ENCODE assay signal across 13 cellular contexts in the genomic region with DNA sequence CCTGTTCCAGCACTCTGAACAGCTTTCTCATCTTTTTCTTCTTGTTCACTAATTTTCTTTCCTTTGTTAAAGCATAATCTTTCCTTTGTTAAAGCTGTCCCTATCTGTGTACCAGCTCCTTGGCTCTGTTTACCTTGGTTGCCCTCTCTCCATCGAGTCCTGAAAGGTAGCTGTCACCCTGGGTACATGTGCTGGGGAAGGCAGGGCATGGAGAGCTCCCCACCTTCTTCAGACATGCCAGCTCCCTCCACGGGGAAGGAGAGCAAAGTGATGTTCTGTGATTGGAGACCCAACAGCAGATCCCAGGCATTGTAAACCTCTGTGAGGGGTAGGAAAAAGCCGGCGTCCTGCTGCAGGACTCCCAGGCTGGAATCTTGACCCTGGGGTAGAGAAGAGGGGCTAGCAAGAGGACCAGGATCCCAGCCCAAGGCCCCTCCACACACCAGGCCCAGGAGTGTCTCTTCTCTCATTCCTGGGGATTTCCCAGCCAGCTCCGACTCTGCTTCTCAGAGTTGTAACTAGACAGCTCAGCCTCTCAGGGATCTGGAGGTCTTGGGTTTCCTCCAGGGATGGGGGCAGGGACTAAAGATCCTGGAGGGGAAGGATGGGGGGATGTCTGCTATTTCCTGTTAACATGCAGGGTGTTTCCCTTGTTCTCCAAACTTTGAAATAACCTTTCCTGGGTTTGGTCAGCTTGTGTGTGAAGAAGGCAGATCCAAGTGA. TPM values are rescaled to one million over a fixed set of nuclear protein-coding genes. Genes with fewer than 3 reads are reported as not detected.
DNase-seq lines count a peak whose midpoint lies in the region; ATAC-seq and TF ChIP-seq lines count a peak whose summit lies in the region.
"Had no signal": no experiment of that assay in that cellular context is flagged by ENCODE, and none has a peak within 500 bp of the region (broad histone marks: within the 10 kb centered on the region; RNA-seq: fewer than 3 reads in every experiment).

No MANE protein-coding gene starts in this region.

- no peaks in the 10 kb centered on the region for H3K27me3 ChIP-seq in body of pancreas
- H3K27me3 ChIP-seq: stomach had no signal

- H3K9me3 Mint-ChIP-seq in activated CD4-positive, alpha-beta T cell treated with anti-CD3 and anti-CD28 coated beads, Interleukin-2, amount 10 ng/mL, durations not matched to agents 24 days and 14 days, result no peaks in the 10 kb centered on the region
- H3K9me3 Mint-ChIP-seq in activated T-helper 2 cell treated with anti-CD3 and anti-CD28 coated beads, Interferon-gamma antibody, Interleukin-2, Interleukin-4, amounts not matched to agents 10 μg/mL and 5 μg/mL and 100 μg/mL, durations not matched to agents 14 hours and 24 hours and 36 hours, result no peaks in the 10 kb centered on the region
- H3K9me3 Mint-ChIP-seq in stimulated activated naive CD8-positive, alpha-beta T cell treated with anti-CD3 and anti-CD28 coated beads, Interleukin-15, amount 100 ng/mL, for 72 hours, result no peaks in the 10 kb centered on the region

- no peak for TF ChIP-seq POLR2A in body of pancreas (IDR thresholded peaks at IDR 0.05)

- peak overlapping the region; percentile 12 for H3K4me3 Mint-ChIP-seq in activated CD4-positive, alpha-beta T cell treated with anti-CD3 and anti-CD28 coated beads, Interleukin-2, amount 10 ng/mL, durations not matched to agents 24 days and 14 days
- H3K4me3 Mint-ChIP-seq in activated T-helper 2 cell treated with anti-CD3 and anti-CD28 coated beads, Interferon-gamma antibody, Interleukin-2, Interleukin-4, amounts not matched to agents 10 μg/mL and 5 μg/mL and 100 μg/mL, durations not matched to agents 14 hours and 24 hours and 36 hours (ENCODE audit: low read depth), result no peak overlapping the region
- peak overlapping the region; percentile 2 to 14 for H3K4me3 Mint-ChIP-seq in stimulated activated naive CD8-positive, alpha-beta T cell treated with anti-CD3 and anti-CD28 coated beads, Interleukin-15, amount 100 ng/mL, for 72 hours

- no peak overlapping the region for H3K4me3 ChIP-seq in body of pancreas
- H3K4me3 ChIP-seq: stomach had no signal

- no peak overlapping the region for H3K27ac Mint-ChIP-seq in activated CD4-positive, alpha-beta T cell treated with anti-CD3 and anti-CD28 coated beads, Interleukin-2, amount 10 ng/mL, durations not matched to agents 24 days and 14 days
- H3K27ac Mint-ChIP-seq in activated T-helper 2 cell treated with anti-CD3 and anti-CD28 coated beads, Interferon-gamma antibody, Interleukin-2, Interleukin-4, amounts not matched to agents 10 μg/mL and 5 μg/mL and 100 μg/mL, durations not matched to agents 14 hours and 24 hours and 36 hours, result peak overlapping the region; percentile 11
- no peak overlapping the region for H3K27ac Mint-ChIP-seq in stimulated activated naive CD8-positive, alpha-beta T cell treated with anti-CD3 and anti-CD28 coated beads, Interleukin-15, amount 100 ng/mL, for 72 hours

- no peaks in the 10 kb centered on the region for H3K36me3 ChIP-seq in body of pancreas (replicated peaks in 1 of 2; ENCODE audit: insufficient read depth in 1 of 2, low read depth in 2 of 2)
- H3K36me3 ChIP-seq: stomach had no signal

- 48 to 60% methylated on average over 3 to 5 of the region's 5 CpGs for WGBS in body of pancreas, 2 donors

- ATAC-seq in stimulated activated naive CD8-positive, alpha-beta T cell treated with anti-CD3 and anti-CD28 coated beads, Interleukin-15, amount 100 ng/mL, for 72 hours, result no peak
- ATAC-seq in HG03196 (IDR thresholded peaks at IDR 0.05; ENCODE audit: unreplicated experiment) (no peak), HG03565 (IDR thresholded peaks at IDR 0.05; ENCODE audit: unreplicated experiment) (no peak), body of pancreas (no peak)
- ATAC-seq: left ventricle myocardium superior had no signal

- peaks cover 19% of the 10 kb centered on the region for H3K4me1 Mint-ChIP-seq in activated CD4-positive, alpha-beta T cell treated with anti-CD3 and anti-CD28 coated beads, Interleukin-2, amount 10 ng/mL, durations not matched to agents 24 days and 14 days
- H3K4me1 Mint-ChIP-seq in activated T-helper 2 cell treated with anti-CD3 and anti-CD28 coated beads, Interferon-gamma antibody, Interleukin-2, Interleukin-4, amounts not matched to agents 10 μg/mL and 5 μg/mL and 100 μg/mL, durations not matched to agents 14 hours and 24 hours and 36 hours (ENCODE audit: low read depth), result peaks cover 17% of the 10 kb centered on the region
- peaks cover 64% of the 10 kb centered on the region for H3K4me1 Mint-ChIP-seq in stimulated activated naive CD8-positive, alpha-beta T cell treated with anti-CD3 and anti-CD28 coated beads, Interleukin-15, amount 100 ng/mL, for 72 hours

- intact Hi-C loops in activated CD4-positive, alpha-beta T cell treated with anti-CD3 and anti-CD28 coated beads, Interleukin-2, amount 10 ng/mL, durations not matched to agents 24 days and 14 days (cut with micrococcal nuclease), result no loop called here
- intact Hi-C loops in activated T-helper 2 cell treated with anti-CD3 and anti-CD28 coated beads, Interferon-gamma antibody, Interleukin-2, Interleukin-4, amounts not matched to agents 10 μg/mL and 5 μg/mL and 100 μg/mL, durations not matched to agents 14 hours and 24 hours and 36 hours (cut with micrococcal nuclease), result no loop called here
- intact Hi-C loops in body of pancreas (cut with DNase I), result no loop called here

- H3K4me1 ChIP-seq in body of pancreas, result no peaks in the 10 kb centered on the region
- H3K4me1 ChIP-seq: parathyroid adenoma had no signal

- no peaks in the 10 kb centered on the region for H3K27me3 Mint-ChIP-seq in activated CD4-positive, alpha-beta T cell treated with anti-CD3 and anti-CD28 coated beads, Interleukin-2, amount 10 ng/mL, durations not matched to agents 24 days and 14 days
- H3K27me3 Mint-ChIP-seq in activated T-helper 2 cell treated with anti-CD3 and anti-CD28 coated beads, Interferon-gamma antibody, Interleukin-2, Interleukin-4, amounts not matched to agents 10 μg/mL and 5 μg/mL and 100 μg/mL, durations not matched to agents 14 hours and 24 hours and 36 hours (ENCODE audit: low read depth), result peaks cover 2% of the 10 kb centered on the region
- peaks cover 10% of the 10 kb centered on the region for H3K27me3 Mint-ChIP-seq in stimulated activated naive CD8-positive, alpha-beta T cell treated with anti-CD3 and anti-CD28 coated beads, Interleukin-15, amount 100 ng/mL, for 72 hours

- H3K9me3 ChIP-seq in body of pancreas, result no peaks in the 10 kb centered on the region
- H3K9me3 ChIP-seq: stomach had no signal

- H3K27ac ChIP-seq in body of pancreas, result no peak overlapping the region
- H3K27ac ChIP-seq: parathyroid adenoma, stomach had no signal

- no peak for DNase-seq in activated CD4-positive, alpha-beta T cell treated with anti-CD3 and anti-CD28 coated beads, Interleukin-2, amount 10 ng/mL, durations not matched to agents 24 days and 14 days
- no peak for DNase-seq in activated CD4-positive, alpha-beta T cell treated with anti-CD3 and anti-CD28 coated beads, Interleukin-2, amount 50 U/mL, for 1 hour
- no peak for DNase-seq in activated T-helper 2 cell treated with anti-CD3 and anti-CD28 coated beads, Interferon-gamma antibody, Interleukin-2, Interleukin-4, amounts not matched to agents 10 μg/mL and 5 μg/mL and 100 μg/mL, durations not matched to agents 14 hours and 24 hours and 36 hours (ENCODE audit: low spot score)
- peak; percentile 54 for DNase-seq in hepatic stellate cell (ENCODE audit: low spot score)
- DNase-seq in stimulated activated naive CD8-positive, alpha-beta T cell treated with anti-CD3 and anti-CD28 coated beads, Interleukin-15, amount 100 ng/mL, for 72 hours, result no peak
- DNase-seq in body of pancreas, result no peak
- DNase-seq: DMS53; left ventricle myocardium superior; stimulated activated CD4-positive, alpha-beta T cell treated with anti-CD3 and anti-CD28 coated beads, Interleukin-2, amount 100 ng/mL, for 48 hours; stomach had no signal

- no peak for TF ChIP-seq CTCF in body of pancreas (IDR thresholded peaks at IDR 0.05)

- no peaks in the 10 kb centered on the region for H3K36me3 Mint-ChIP-seq in activated CD4-positive, alpha-beta T cell treated with anti-CD3 and anti-CD28 coated beads, Interleukin-2, amount 10 ng/mL, durations not matched to agents 24 days and 14 days (ENCODE audit: low read depth)
- H3K36me3 Mint-ChIP-seq in activated T-helper 2 cell treated with anti-CD3 and anti-CD28 coated beads, Interferon-gamma antibody, Interleukin-2, Interleukin-4, amounts not matched to agents 10 μg/mL and 5 μg/mL and 100 μg/mL, durations not matched to agents 14 hours and 24 hours and 36 hours (ENCODE audit: low read depth), result no peaks in the 10 kb centered on the region

RNA-seq across cellular contexts. Expression of a gene that starts 34.4 kb away (rescaled TPM):
- total RNA-seq in activated CD4-positive, alpha-beta T cell treated with anti-CD3 and anti-CD28 coated beads, Interleukin-2, amount 10 ng/mL, durations not matched to agents 24 days and 14 days, result 19.9 and 20.9 TPM in 2 replicates
- total RNA-seq in activated T-helper 2 cell treated with anti-CD3 and anti-CD28 coated beads, Interferon-gamma antibody, Interleukin-2, Interleukin-4, amounts not matched to agents 10 μg/mL and 5 μg/mL and 100 μg/mL, durations not matched to agents 14 hours and 24 hours and 36 hours, result 13.4 and 14.0 TPM in 2 replicates
- total RNA-seq in body of pancreas, result 1 to 10 TPM; 1.3 to 1.6 TPM

RNA-seq across cellular contexts. Expression of a gene that starts 50.6 kb away (rescaled TPM):
- total RNA-seq in activated CD4-positive, alpha-beta T cell treated with anti-CD3 and anti-CD28 coated beads, Interleukin-2, amount 10 ng/mL, durations not matched to agents 24 days and 14 days, result 26.7 and 27.6 TPM in 2 replicates
- total RNA-seq in activated T-helper 2 cell treated with anti-CD3 and anti-CD28 coated beads, Interferon-gamma antibody, Interleukin-2, Interleukin-4, amounts not matched to agents 10 μg/mL and 5 μg/mL and 100 μg/mL, durations not matched to agents 14 hours and 24 hours and 36 hours, result 27.3 and 28.6 TPM in 2 replicates
- total RNA-seq in body of pancreas, result 1 to 10 TPM; 6.5 to 8.6 TPM

RNA-seq across cellular contexts. Expression of a gene that starts 59.4 kb away (rescaled TPM):
- 0.80 and 1.0 TPM in 2 replicates for total RNA-seq in activated CD4-positive, alpha-beta T cell treated with anti-CD3 and anti-CD28 coated beads, Interleukin-2, amount 10 ng/mL, durations not matched to agents 24 days and 14 days
- 0.41 and 0.44 TPM in 2 replicates for total RNA-seq in activated T-helper 2 cell treated with anti-CD3 and anti-CD28 coated beads, Interferon-gamma antibody, Interleukin-2, Interleukin-4, amounts not matched to agents 10 μg/mL and 5 μg/mL and 100 μg/mL, durations not matched to agents 14 hours and 24 hours and 36 hours
- 10 to 100 TPM; 11.2 to 20.8 TPM for total RNA-seq in body of pancreas
